19 cellular contexts compared by ENCODE assay signal in genomic region chr2:234374671-234375245, GRCh38.
A peak's percentile ranks its signal among the peaks of the same experiment; 100 is the strongest.
DNase-seq lines count a peak whose midpoint lies in the region; ATAC-seq and TF ChIP-seq lines count a peak whose summit lies in the region.
"Had no signal": no experiment of that assay in that cellular context is flagged by ENCODE, and none has a peak within 500 bp of the region (broad histone marks: within the 10 kb centered on the region; RNA-seq: fewer than 3 reads in every experiment).

No MANE protein-coding gene starts in this region.

- H3K4me1 ChIP-seq in esophagus squamous epithelium (peaks cover 4 to 79% (median 17%) of the 10 kb centered on the region in 3 donors), spleen (peaks cover 0 to 14% (median 0%) of the 10 kb centered on the region in 6 donors)
- H3K4me1 ChIP-seq: tibial artery had no signal

- WGBS in esophagus squamous epithelium, 2 donors = 43 to 54% methylated on average over 8 of the region's 8 CpGs
- 82 to 93% (median 88%) methylated on average over 8 of the region's 8 CpGs for WGBS in spleen, 5 donors

- no peaks in the 10 kb centered on the region for H3K36me3 ChIP-seq in esophagus squamous epithelium
- H3K36me3 ChIP-seq in spleen = no peaks in the 10 kb centered on the region
- H3K36me3 ChIP-seq: gastroesophageal sphincter, tibial artery had no signal

- POLR2A ChIA-PET in activated CD4-positive, alpha-beta T cell treated with anti-CD3 and anti-CD28 coated beads for 36 hours (lab: Charles Lee) = no interaction called here

- no peak for ATAC-seq in activated CD4-positive, alpha-beta T cell treated with anti-CD3 and anti-CD28 coated beads for 36 hours
- ATAC-seq: activated T-cell treated with anti-CD3 and anti-CD28 coated beads, Interleukin-2, amount 50 U/mL, for 4 hours; gastroesophageal sphincter had no signal

- peak overlapping the region; percentile 18 for H3K27ac Mint-ChIP-seq in activated CD4-positive, alpha-beta T cell treated with anti-CD3 and anti-CD28 coated beads, Interleukin-2, amount 10 ng/mL, durations not matched to agents 24 days and 14 days
- no peak overlapping the region for H3K27ac Mint-ChIP-seq in activated CD4-positive, alpha-beta T cell treated with anti-CD3 and anti-CD28 coated beads for 36 hours
- H3K27ac Mint-ChIP-seq: activated CD4-positive, alpha-beta memory T cell treated with anti-CD3 and anti-CD28 coated beads, Interleukin-2, amount 10 ng/mL, durations not matched to agents 7 days and 5 days; dendritic cell treated with granulocyte-macrophage colony-stimulating factor and Interleukin-4, amounts not matched to agents 40 ng/mL and 50 ng/mL, for 4 days; stimulated activated effector memory CD8-positive, alpha-beta T cell treated with anti-CD3 and anti-CD28 coated beads, Interleukin-12 subunit alpha, Interleukin-12 subunit beta, amount 100 ng/mL, for 72 hours had no signal

- CTCF ChIA-PET in activated CD4-positive, alpha-beta T cell treated with anti-CD3 and anti-CD28 coated beads for 36 hours (lab: Charles Lee) = interaction anchor here (0.7 kb wide), 1 partner anchor 72 kb away, joined by 3 read pairs; no protein-coding TSS in a partner anchor

- H3K4me1 Mint-ChIP-seq in activated CD4-positive, alpha-beta T cell treated with anti-CD3 and anti-CD28 coated beads, Interleukin-2, amount 10 ng/mL, durations not matched to agents 24 days and 14 days = peaks cover 50% of the 10 kb centered on the region
- peaks cover 68% of the 10 kb centered on the region for H3K4me1 Mint-ChIP-seq in activated CD4-positive, alpha-beta T cell treated with anti-CD3 and anti-CD28 coated beads for 36 hours

- no peaks in the 10 kb centered on the region for H3K27me3 Mint-ChIP-seq in activated CD4-positive, alpha-beta T cell treated with anti-CD3 and anti-CD28 coated beads, Interleukin-2, amount 10 ng/mL, durations not matched to agents 24 days and 14 days
- H3K27me3 Mint-ChIP-seq in activated CD4-positive, alpha-beta T cell treated with anti-CD3 and anti-CD28 coated beads for 36 hours = no peaks in the 10 kb centered on the region
- H3K27me3 Mint-ChIP-seq: activated CD4-positive, alpha-beta memory T cell treated with anti-CD3 and anti-CD28 coated beads, Interleukin-2, amount 10 ng/mL, durations not matched to agents 7 days and 5 days had no signal

- H3K27ac ChIP-seq in esophagus squamous epithelium (peak overlapping the region; percentile 1 to 93 (median 88)), spleen (no peak overlapping the region)
- H3K27ac ChIP-seq: gastroesophageal sphincter, tibial artery had no signal

- H3K4me3 Mint-ChIP-seq in activated CD4-positive, alpha-beta T cell treated with anti-CD3 and anti-CD28 coated beads, Interleukin-2, amount 10 ng/mL, durations not matched to agents 24 days and 14 days = no peak overlapping the region
- H3K4me3 Mint-ChIP-seq in activated CD4-positive, alpha-beta T cell treated with anti-CD3 and anti-CD28 coated beads for 36 hours = no peak overlapping the region
- H3K4me3 Mint-ChIP-seq: activated CD4-positive, alpha-beta memory T cell treated with anti-CD3 and anti-CD28 coated beads, Interleukin-2, amount 10 ng/mL, durations not matched to agents 7 days and 5 days; activated T-cell treated with anti-CD3 and anti-CD28 coated beads, Interleukin-2, amount 50 U/mL, for 4 hours; dendritic cell treated with granulocyte-macrophage colony-stimulating factor and Interleukin-4, amounts not matched to agents 40 ng/mL and 50 ng/mL, for 4 days; stimulated activated effector memory CD8-positive, alpha-beta T cell treated with anti-CD3 and anti-CD28 coated beads, Interleukin-12 subunit alpha, Interleukin-12 subunit beta, amount 100 ng/mL, for 72 hours had no signal

- H3K4me3 ChIP-seq in esophagus squamous epithelium (no peak overlapping the region), spleen (no peak overlapping the region)
- H3K4me3 ChIP-seq: gastroesophageal sphincter, tibial artery had no signal

- intact Hi-C loops in activated CD4-positive, alpha-beta T cell treated with anti-CD3 and anti-CD28 coated beads, Interleukin-2, amount 10 ng/mL, durations not matched to agents 24 days and 14 days (cut with micrococcal nuclease) = no loop called here
- intact Hi-C loops in activated CD4-positive, alpha-beta T cell treated with anti-CD3 and anti-CD28 coated beads for 36 hours (cut with DNase I, micrococcal nuclease) = loop anchor here in 1 of 2 experiments (5.0 kb wide), 3 partner anchors 48 to 82 kb away; no protein-coding TSS in a partner anchor
- intact Hi-C loops in esophagus squamous epithelium (cut with DNase I) (no loop called here), spleen (cut with DNase I; ENCODE audit: low total_unique reads) (no loop called here)

- DNase-seq in activated CD4-positive, alpha-beta T cell treated with anti-CD3 and anti-CD28 coated beads, Interleukin-2, amount 10 ng/mL, durations not matched to agents 24 days and 14 days = no peak
- no peak for DNase-seq in activated CD4-positive, alpha-beta T cell treated with anti-CD3 and anti-CD28 coated beads for 36 hours
- DNase-seq in NCI-H2171 treated with DMSO at 0.1 percent for 48 hours (lab: John Stamatoyannopoulos, UW) (peak; percentile 32), esophagus squamous epithelium (lab: John Stamatoyannopoulos, UW) (no peak), spleen (peak; percentile 66), amygdala (lab: John Stamatoyannopoulos, UW) (no peak), iPS-NIHi11 (ENCODE audit: low spot score) (no peak), NCI-H2029 (lab: John Stamatoyannopoulos, UW) (no peak)
- DNase-seq: activated CD4-positive, alpha-beta memory T cell treated with anti-CD3 and anti-CD28 coated beads, Interleukin-2, amount 10 ng/mL, durations not matched to agents 7 days and 5 days; activated T-cell treated with anti-CD3 and anti-CD28 coated beads, Interleukin-2, amount 50 U/mL, for 4 hours; GOT3; NCI-H2107; NK-92 treated with Interleukin-12 subunit alpha and Interleukin-12 subunit beta, amount 100 ng/mL, for 24 hours; occipital lobe; retina; tibial artery had no signal

- no peak for TF ChIP-seq CTCF in esophagus squamous epithelium (IDR thresholded peaks at IDR 0.05)
- no peak for TF ChIP-seq CTCF in spleen (IDR thresholded peaks at IDR 0.05 in 8 of 11, conservative IDR thresholded peaks at IDR 0.05 in 3 of 11)

- H3K27me3 ChIP-seq in esophagus squamous epithelium (no peaks in the 10 kb centered on the region), spleen (replicated peaks in 1 of 7) (peaks cover 0 to 10% (median 0%) of the 10 kb centered on the region in 7 donors)

- H3K9me3 Mint-ChIP-seq in activated CD4-positive, alpha-beta T cell treated with anti-CD3 and anti-CD28 coated beads, Interleukin-2, amount 10 ng/mL, durations not matched to agents 24 days and 14 days = peaks cover 10% of the 10 kb centered on the region
- H3K9me3 Mint-ChIP-seq in activated CD4-positive, alpha-beta T cell treated with anti-CD3 and anti-CD28 coated beads for 36 hours (ENCODE audit: low read depth) = no peaks in the 10 kb centered on the region
- H3K9me3 Mint-ChIP-seq: activated CD4-positive, alpha-beta memory T cell treated with anti-CD3 and anti-CD28 coated beads, Interleukin-2, amount 10 ng/mL, durations not matched to agents 7 days and 5 days; activated T-cell treated with anti-CD3 and anti-CD28 coated beads, Interleukin-2, amount 50 U/mL, for 4 hours; dendritic cell treated with granulocyte-macrophage colony-stimulating factor and Interleukin-4, amounts not matched to agents 40 ng/mL and 50 ng/mL, for 4 days; stimulated activated effector memory CD8-positive, alpha-beta T cell treated with anti-CD3 and anti-CD28 coated beads, Interleukin-12 subunit alpha, Interleukin-12 subunit beta, amount 100 ng/mL, for 72 hours had no signal

- no peaks in the 10 kb centered on the region for H3K36me3 Mint-ChIP-seq in activated CD4-positive, alpha-beta T cell treated with anti-CD3 and anti-CD28 coated beads, Interleukin-2, amount 10 ng/mL, durations not matched to agents 24 days and 14 days (ENCODE audit: low read depth)
- H3K36me3 Mint-ChIP-seq in activated CD4-positive, alpha-beta T cell treated with anti-CD3 and anti-CD28 coated beads for 36 hours (ENCODE audit: low read depth) = no peaks in the 10 kb centered on the region
- H3K36me3 Mint-ChIP-seq: stimulated activated effector memory CD8-positive, alpha-beta T cell treated with anti-CD3 and anti-CD28 coated beads, Interleukin-12 subunit alpha, Interleukin-12 subunit beta, amount 100 ng/mL, for 72 hours had no signal

- no peaks in the 10 kb centered on the region for H3K9me3 ChIP-seq in esophagus squamous epithelium
- H3K9me3 ChIP-seq in spleen = no peaks in the 10 kb centered on the region
- H3K9me3 ChIP-seq: gastroesophageal sphincter, tibial artery had no signal

- TF ChIP-seq POLR2A in esophagus squamous epithelium (IDR thresholded peaks at IDR 0.05) = no peak
- TF ChIP-seq POLR2A in spleen (IDR thresholded peaks at IDR 0.05) = no peak

Comparison
In these comparisons a context has a peak if more than half of its experiments do, and no peak if none do; other contexts are left out.
1. DNase-seq: peak in NCI-H2171 treated with DMSO at 0.1 percent for 48 hours (single experiment) and spleen (single experiment); none in activated CD4-positive, alpha-beta T cell treated with anti-CD3 and anti-CD28 coated beads, Interleukin-2, amount 10 ng/mL, durations not matched to agents 24 days and 14 days (single experiment), activated CD4-positive, alpha-beta T cell treated with anti-CD3 and anti-CD28 coated beads for 36 hours (single experiment), esophagus squamous epithelium (single experiment), amygdala (0 of 56), iPS-NIHi11 (single experiment) and NCI-H2029 (single experiment).
2. H3K27ac ChIP-seq: peak in esophagus squamous epithelium (4 of 4); none in spleen (0 of 8).